In the genomic region with DNA sequence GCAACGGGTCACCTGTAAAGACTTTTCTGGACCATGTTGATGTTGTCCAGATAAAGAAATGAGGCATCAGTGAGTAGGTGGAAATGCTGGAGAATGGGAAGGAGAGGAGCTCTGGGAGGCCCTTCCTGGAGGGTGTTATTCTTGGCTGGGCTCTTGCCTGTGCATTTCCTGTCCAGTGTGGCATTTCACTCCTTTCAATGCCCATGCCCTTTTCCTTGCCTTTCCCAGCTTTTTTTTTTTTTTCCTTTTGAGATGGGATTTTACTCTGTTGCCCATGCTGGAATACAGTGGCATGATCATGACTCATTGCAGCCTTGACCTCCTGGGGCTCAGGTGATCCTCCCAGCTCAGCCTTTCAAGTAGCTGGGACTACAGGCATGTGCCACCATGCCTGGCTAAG, we compare ENCODE assay signal across 14 cellular contexts. TPM values are rescaled to one million over a fixed set of nuclear protein-coding genes. Genes with fewer than 3 reads are reported as not detected.
DNase-seq lines count a peak whose midpoint lies in the region; ATAC-seq and TF ChIP-seq lines count a peak whose summit lies in the region.
"Had no signal": no experiment of that assay in that cellular context is flagged by ENCODE, and none has a peak within 500 bp of the region (broad histone marks: within the 10 kb centered on the region; RNA-seq: fewer than 3 reads in every experiment).

No MANE protein-coding gene starts in this region.

- no peak for TF ChIP-seq CTCF in fibroblast of mammary gland (conservative IDR thresholded peaks at IDR 0.05; ENCODE audit: control insufficient read depth, insufficient read depth, low read depth, low read length)

- H3K4me3 ChIP-seq in fibroblast of mammary gland (ENCODE audit: control insufficient read depth, low read depth, low read length) = no peak overlapping the region
- H3K4me3 ChIP-seq: heart right ventricle, transverse colon had no signal

- ATAC-seq in GM19452 (IDR thresholded peaks at IDR 0.05; ENCODE audit: unreplicated experiment) = no peak
- ATAC-seq: heart right ventricle had no signal

- DNase-seq in HS-27A (ENCODE audit: low read depth) = peak; percentile 15
- peak; percentile 43 for DNase-seq in RPMI7951 (ENCODE audit: low read depth)
- DNase-seq in fibroblast of mammary gland (ENCODE audit: low read depth) = peak; percentile 11
- no peak for DNase-seq in D341Med (ENCODE audit: low spot score)
- no peak for DNase-seq in stimulated activated CD4-positive, alpha-beta T cell treated with anti-CD3 and anti-CD28 coated beads, Interleukin-12 subunit alpha, Interleukin-12 subunit beta, amount 100 ng/mL, for 4 hours
- DNase-seq in NK-92 treated with Interleukin-12 subunit alpha and Interleukin-12 subunit beta, amount 100 ng/mL, for 24 hours (lab: John Stamatoyannopoulos, UW) = no peak
- DNase-seq: heart right ventricle; MV-4-11; NCI-H187; stimulated activated CD4-positive, alpha-beta T cell treated with anti-CD3 and anti-CD28 coated beads, Interleukin-2, amount 100 ng/mL, for 48 hours; transverse colon had no signal

RNA-seq across cellular contexts. Expression of a gene that starts 11.8 kb away (rescaled TPM):
- not detected in 2 replicates for total RNA-seq in RPMI7951 (2014; rRNA removed; shearing (Covaris generic))

RNA-seq across cellular contexts. Expression of a gene that starts 57.6 kb away (rescaled TPM):
- total RNA-seq in RPMI7951 (2014; rRNA removed; shearing (Covaris generic)) = 15.0 and 20.3 TPM in 2 replicates
- total RNA-seq: activated T-helper 1 cell treated with anti-CD3 and anti-CD28 coated beads, Interleukin-12 subunit alpha, Interleukin-12 subunit beta, Interleukin-2, Interleukin-4 antibody, amounts not matched to agents 30 ng/mL and 10 ng/mL and 1 ng/mL, durations not matched to agents 14 hours and 24 hours and 36 hours; B cell had no signal

Comparison
In these comparisons a context has a peak if more than half of its experiments do, and no peak if none do; other contexts are left out.
1. DNase-seq: peak in HS-27A (single experiment), RPMI7951 (single experiment) and fibroblast of mammary gland (single experiment); none in D341Med (single experiment), stimulated activated CD4-positive, alpha-beta T cell treated with anti-CD3 and anti-CD28 coated beads, Interleukin-12 subunit alpha, Interleukin-12 subunit beta, amount 100 ng/mL, for 4 hours (single experiment) and NK-92 treated with Interleukin-12 subunit alpha and Interleukin-12 subunit beta, amount 100 ng/mL, for 24 hours (single experiment).